ENCODE assay signal across 9 cellular contexts in the genomic region with DNA sequence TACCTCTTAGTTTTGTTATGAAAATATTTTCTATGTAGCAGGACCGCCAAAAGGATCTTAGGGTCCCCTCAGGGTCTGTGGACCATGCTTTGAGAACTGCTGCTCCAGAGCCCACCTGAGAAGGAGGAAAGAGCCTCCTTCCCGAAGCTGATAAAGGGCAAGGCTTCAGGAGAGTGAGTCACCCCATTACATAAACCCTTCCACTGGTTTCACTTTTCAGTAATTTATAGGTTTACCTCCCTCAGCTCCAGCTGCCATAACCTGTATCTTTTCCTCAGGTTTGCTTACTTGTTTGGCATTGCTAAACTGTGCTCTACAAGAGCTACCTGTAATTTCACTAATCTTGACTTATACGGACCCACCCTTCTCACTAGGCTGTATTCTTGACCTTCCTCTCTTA.
DNase-seq lines count a peak whose midpoint lies in the region; ATAC-seq and TF ChIP-seq lines count a peak whose summit lies in the region.
"Had no signal": no experiment of that assay in that cellular context is flagged by ENCODE, and none has a peak within 500 bp of the region (broad histone marks: within the 10 kb centered on the region; RNA-seq: fewer than 3 reads in every experiment).

No MANE protein-coding gene starts in this region.

- H3K36me3 ChIP-seq in Loucy (ENCODE audit: insufficient read depth, low read length): no peaks in the 10 kb centered on the region; the same call in 1 of the 2 replicates

- H3K4me1 ChIP-seq in Loucy (ENCODE audit: insufficient read depth, low read length, poor library complexity, severe bottlenecking): peaks cover 27% of the 10 kb centered on the region

- no peaks in the 10 kb centered on the region for H3K9me3 ChIP-seq in Loucy (ENCODE audit: insufficient read depth, low read depth, low read length)

- H3K9me2 ChIP-seq in Loucy (replicated peaks; ENCODE audit: low read depth, low read length): no peaks in the 10 kb centered on the region

- DNase-seq in choroid plexus epithelial cell (ENCODE audit: low read depth) (peak; percentile 48), putamen (ENCODE audit: low spot score) (peak; percentile 62)
- no peak for DNase-seq in activated naive CD4-positive, alpha-beta T cell treated with anti-CD3 and anti-CD28 coated beads, Interleukin-2, amount 10 ng/mL, durations not matched to agents 7 days and 5 days
- DNase-seq: MM.1S; stimulated activated CD4-positive, alpha-beta T cell treated with anti-CD3 and anti-CD28 coated beads, Interleukin-2, amount 100 ng/mL, for 24 hours had no signal

- H2AFZ ChIP-seq in Loucy (ENCODE audit: low read length): no peak overlapping the region

- peaks cover 10% of the 10 kb centered on the region for H3K4me1 Mint-ChIP-seq in activated naive CD4-positive, alpha-beta T cell treated with anti-CD3 and anti-CD28 coated beads, Interleukin-2, amount 10 ng/mL, durations not matched to agents 7 days and 5 days

- H3K27me3 Mint-ChIP-seq in activated naive CD4-positive, alpha-beta T cell treated with anti-CD3 and anti-CD28 coated beads, Interleukin-2, amount 10 ng/mL, durations not matched to agents 7 days and 5 days: no peaks in the 10 kb centered on the region

- CTCF ChIA-PET in activated naive CD4-positive, alpha-beta T cell treated with anti-CD3 and anti-CD28 coated beads, Interleukin-2, amount 10 ng/mL, durations not matched to agents 7 days and 5 days (lab: Charles Lee): interaction anchor here (1.0 kb wide), 1 partner anchor 130 kb away, joined by 3 read pairs; no protein-coding TSS in a partner anchor

- no peaks in the 10 kb centered on the region for H3K9me3 Mint-ChIP-seq in activated naive CD4-positive, alpha-beta T cell treated with anti-CD3 and anti-CD28 coated beads, Interleukin-2, amount 10 ng/mL, durations not matched to agents 7 days and 5 days
- H3K9me3 Mint-ChIP-seq: activated naive CD4-positive, alpha-beta T cell treated with anti-CD3 and anti-CD28 coated beads, Interleukin-2, amount 50 U/mL, for 72 hours had no signal

- H3K4me2 ChIP-seq in Loucy (ENCODE audit: low read depth, low read length, poor library complexity, severe bottlenecking): peak overlapping the region; percentile 26

- no peaks in the 10 kb centered on the region for H3F3A ChIP-seq in Loucy (ENCODE audit: low read depth)

- H3K4me3 ChIP-seq in Loucy (ENCODE audit: low read length, poor library complexity, severe bottlenecking) (no peak overlapping the region), choroid plexus epithelial cell (ENCODE audit: low read depth, low read length) (no peak overlapping the region)

- H3K36me3 Mint-ChIP-seq in activated naive CD4-positive, alpha-beta T cell treated with anti-CD3 and anti-CD28 coated beads, Interleukin-2, amount 10 ng/mL, durations not matched to agents 7 days and 5 days: peaks cover 9% of the 10 kb centered on the region

- no peak for ATAC-seq in GM19328 (IDR thresholded peaks at IDR 0.05; ENCODE audit: unreplicated experiment)
- ATAC-seq in GM21737 (IDR thresholded peaks at IDR 0.05; ENCODE audit: unreplicated experiment): no peak

- H3K4me3 Mint-ChIP-seq in activated naive CD4-positive, alpha-beta T cell treated with anti-CD3 and anti-CD28 coated beads, Interleukin-2, amount 10 ng/mL, durations not matched to agents 7 days and 5 days: no peak overlapping the region

- H4K20me1 ChIP-seq in Loucy (ENCODE audit: insufficient read depth, low read length, poor library complexity, severe bottlenecking): peaks cover 16% of the 10 kb centered on the region

- peaks cover 52% of the 10 kb centered on the region for H3K79me2 ChIP-seq in Loucy (ENCODE audit: insufficient read depth, low read length)

- H3K27ac Mint-ChIP-seq in activated naive CD4-positive, alpha-beta T cell treated with anti-CD3 and anti-CD28 coated beads, Interleukin-2, amount 10 ng/mL, durations not matched to agents 7 days and 5 days: no peak overlapping the region
- H3K27ac Mint-ChIP-seq: activated naive CD4-positive, alpha-beta T cell treated with anti-CD3 and anti-CD28 coated beads, Interleukin-2, amount 50 U/mL, for 72 hours had no signal

- no peak for TF ChIP-seq CTCF in Loucy (conservative IDR thresholded peaks at IDR 0.05; ENCODE audit: low read length)
- TF ChIP-seq CTCF in choroid plexus epithelial cell (conservative IDR thresholded peaks at IDR 0.05; ENCODE audit: low read depth, low read length): no peak

- no peaks in the 10 kb centered on the region for H3K27me3 ChIP-seq in Loucy (ENCODE audit: insufficient read depth, low read length, poor library complexity, severe bottlenecking)

- H3K9ac ChIP-seq in Loucy (ENCODE audit: low read depth, low read length, poor library complexity, severe bottlenecking): no peak overlapping the region
